ENCODE assay signal across 1 cellular context in the genomic region with DNA sequence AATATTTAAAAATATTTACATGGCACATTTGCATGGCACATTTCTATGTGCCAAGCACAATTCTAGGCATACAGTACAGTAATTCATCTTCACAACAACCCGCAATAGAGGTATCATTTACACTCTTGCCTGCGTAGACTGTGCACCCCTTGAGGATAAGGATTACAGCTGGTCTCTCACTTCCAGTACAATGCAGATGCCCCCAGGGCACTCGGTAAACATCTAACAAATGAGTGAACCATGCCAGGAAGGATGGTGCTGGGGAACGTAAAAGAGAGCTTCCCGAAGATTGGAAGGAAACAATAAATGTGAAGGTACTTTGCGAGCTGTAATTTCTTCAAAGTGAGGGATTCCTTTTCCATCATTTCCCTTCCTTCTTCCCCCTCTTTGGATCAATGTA.
A peak's percentile ranks its signal among the peaks of the same experiment; 100 is the strongest.
TF ChIP-seq lines count a peak whose summit lies in the region.

No MANE protein-coding gene starts in this region.

TF ChIP-seq in GM12878, 131 proteins besides CTCF, POLR2A, EP300 and RAD21:
- no peak for TF ChIP-seq SMC3 (IDR thresholded peaks at IDR 0.05; ENCODE audit: borderline replicate concordance, low read length)
- 0 out of 4 replicates have a peak, but pooled peaks of 1 of the 2 experiments have one; percentile 14 for TF ChIP-seq IKZF2 (IDR thresholded peaks at IDR 0.05)
- TF ChIP-seq MXI1 (IDR thresholded peaks at IDR 0.05; ENCODE audit: low read depth, low read length), result 0 out of 2 replicates have a peak, but pooled peaks have one; percentile 16
- TF ChIP-seq STAT3 (IDR thresholded peaks at IDR 0.05; ENCODE audit: low read depth, low read length), result no peak
- TF ChIP-seq NR2F1 (conservative IDR thresholded peaks at IDR 0.05), result no peak
- no peak for TF ChIP-seq HDAC2 (IDR thresholded peaks at IDR 0.05)
